ENCODE assay signal across 3 cellular contexts in genomic region chr14:52346778-52347177, GRCh38.
TF ChIP-seq lines count a peak whose summit lies in the region.

No MANE protein-coding gene starts in this region.

TF ChIP-seq in HepG2, 621 proteins besides CTCF, POLR2A, EP300 and RAD21:
- TF ChIP-seq NFE2L2 (IDR thresholded peaks at IDR 0.05; ENCODE audit: low read length) (peak; percentile 63), MYNN (CRISPR knock-in tag; IDR thresholded peaks at IDR 0.05; ENCODE audit: low read depth) (no peak), MAFK (conservative IDR thresholded peaks at IDR 0.05 in 1 of 2, IDR thresholded peaks at IDR 0.05 in 1 of 2; ENCODE audit: low read length in 2 of 2) (peak; percentile 98 to 100), MAFF (IDR thresholded peaks at IDR 0.05; ENCODE audit: low read depth, low read length) (peak; percentile 99), ZZZ3 (CRISPR knock-in tag; IDR thresholded peaks at IDR 0.05; ENCODE audit: borderline replicate concordance) (no peak), HMG20A (CRISPR knock-in tag; IDR thresholded peaks at IDR 0.05; ENCODE audit: borderline replicate concordance) (no peak), AKNA (CRISPR knock-in tag; IDR thresholded peaks at IDR 0.05; ENCODE audit: borderline replicate concordance) (no peak), PHF21A (CRISPR knock-in tag; IDR thresholded peaks at IDR 0.05) (no peak), TCF7L2 (IDR thresholded peaks at IDR 0.05; ENCODE audit: low read depth, low read length) (no peak), MYC (CRISPR knock-in tag; IDR thresholded peaks at IDR 0.05; ENCODE audit: borderline replicate concordance) (no peak)

TF ChIP-seq in A549, 52 proteins besides CTCF, POLR2A, EP300 and RAD21:
- no peak for TF ChIP-seq REST (IDR thresholded peaks at IDR 0.05)
- no peak for TF ChIP-seq FOXS1 (CRISPR knock-in tag; IDR thresholded peaks at IDR 0.05)
- no peak for TF ChIP-seq NR3C1 (IDR thresholded peaks at IDR 0.05)
- no peak for TF ChIP-seq HMGXB4 (CRISPR knock-in tag; IDR thresholded peaks at IDR 0.05; ENCODE audit: borderline replicate concordance)
- TF ChIP-seq FOSB (CRISPR knock-in tag; IDR thresholded peaks at IDR 0.05), result no peak
- no peak for TF ChIP-seq TFCP2L1 (CRISPR knock-in tag; IDR thresholded peaks at IDR 0.05)
- no peak for TF ChIP-seq ZC3H11A (IDR thresholded peaks at IDR 0.05)
- TF ChIP-seq RFX5 (IDR thresholded peaks at IDR 0.05), result no peak
- no peak for TF ChIP-seq HDAC2 (IDR thresholded peaks at IDR 0.05)
- no peak for TF ChIP-seq HOXA7 (CRISPR knock-in tag; IDR thresholded peaks at IDR 0.05)
- TF ChIP-seq NFE2L2 (conservative IDR thresholded peaks at IDR 0.05; ENCODE audit: low read length), result peak; percentile 68
- no peak for TF ChIP-seq HOXB13 (CRISPR knock-in tag; IDR thresholded peaks at IDR 0.05; ENCODE audit: low read depth)
- no peak for TF ChIP-seq BHLHE40 (IDR thresholded peaks at IDR 0.05; ENCODE audit: low read depth, low read length)
- peak; percentile 99 for TF ChIP-seq MAFK (IDR thresholded peaks at IDR 0.05; ENCODE audit: partially characterized antibody)
TF ChIP-seq in A549: peak in this region for 2.

TF ChIP-seq in K562, 482 proteins besides CTCF, POLR2A, EP300 and RAD21:
- TF ChIP-seq IFI16 (CRISPR knock-in tag; IDR thresholded peaks at IDR 0.05) (no peak), ZNF316 (IDR thresholded peaks at IDR 0.05) (peak; percentile 97), MAFF (IDR thresholded peaks at IDR 0.05; ENCODE audit: low read length) (peak; percentile 98), C11orf30 (IDR thresholded peaks at IDR 0.05; ENCODE audit: low read depth) (peak; percentile 91), MAFG (tag; conservative IDR thresholded peaks at IDR 0.05) (peak; percentile 92), MAFK (IDR thresholded peaks at IDR 0.05; ENCODE audit: low read length) (peak; percentile 99)
